8 cellular contexts compared by ENCODE assay signal in the genomic region with DNA sequence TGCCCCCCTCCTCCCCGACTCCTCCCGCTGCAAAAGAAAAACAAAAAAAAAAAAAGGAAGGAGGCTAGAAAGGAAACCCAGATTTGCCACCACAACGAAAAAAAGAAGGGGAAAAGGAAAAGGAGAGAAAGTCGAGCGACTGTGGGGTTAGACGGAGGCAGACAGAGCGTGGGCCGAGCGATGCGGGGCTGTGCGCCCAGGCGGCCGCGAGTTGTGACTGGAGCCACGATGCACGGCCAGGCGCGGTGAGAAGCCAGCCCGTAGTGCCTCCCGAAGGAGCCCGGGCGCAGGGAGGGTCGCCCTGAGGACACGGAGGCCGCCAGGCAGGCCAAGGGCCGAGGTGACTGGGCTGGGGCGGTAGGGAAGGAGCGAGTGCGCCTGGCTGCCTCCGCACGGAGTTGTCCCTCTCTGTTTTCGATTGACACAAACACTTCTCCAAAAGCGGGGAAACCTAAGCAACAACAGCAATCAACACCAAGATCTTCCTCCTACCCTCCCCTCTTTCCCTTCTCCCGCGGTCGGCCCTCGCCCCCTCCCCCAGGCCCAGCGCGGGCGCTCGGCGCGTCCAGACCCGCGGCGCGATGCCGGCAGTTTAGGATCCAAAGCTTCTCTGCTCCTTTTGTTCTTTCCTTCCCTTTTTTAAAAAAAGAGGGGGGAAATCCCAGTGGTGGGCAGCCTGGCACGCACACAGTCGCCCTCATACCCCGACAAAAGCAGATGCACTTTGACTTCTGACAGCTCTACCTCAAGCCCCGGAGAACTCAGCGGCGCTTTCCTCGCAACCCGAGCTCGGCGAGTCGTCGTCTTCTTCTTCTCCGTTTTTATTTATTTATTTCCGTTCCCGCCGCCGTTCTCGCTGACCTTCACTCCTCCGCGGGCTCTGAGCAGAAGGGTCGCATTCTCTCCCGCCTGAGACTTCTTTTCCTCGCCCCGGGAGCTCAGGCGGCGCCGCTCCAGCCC. TPM values are rescaled to one million over a fixed set of nuclear protein-coding genes. Genes with fewer than 3 reads are reported as not detected.
DNase-seq lines count a peak whose midpoint lies in the region; ATAC-seq lines count a peak whose summit lies in the region.

Gene LHX1 (plus strand): TSS at position 475 of the 960 bp plus-strand sequence. CDS start 723 bp downstream, outside the sequence.

- H3K4me3 Mint-ChIP-seq in CD4-positive, alpha-beta memory T cell: peak within 1 kb of the TSS; percentile 71 to 88 (median 83)
- H3K4me3 Mint-ChIP-seq in activated naive CD8-positive, alpha-beta T cell treated with anti-CD3 and anti-CD28 coated beads for 36 hours: peak within 1 kb of the TSS; percentile 73
- peak within 1 kb of the TSS; percentile 83 to 90 (median 88) for H3K4me3 Mint-ChIP-seq in naive B cell

- H3K27me3 Mint-ChIP-seq in CD4-positive, alpha-beta memory T cell: peaks cover 72 to 73% of the 10 kb centered on the region in 2 donors
- peaks cover 96% of the 10 kb centered on the region for H3K27me3 Mint-ChIP-seq in activated naive CD8-positive, alpha-beta T cell treated with anti-CD3 and anti-CD28 coated beads for 36 hours
- peaks cover 57 to 91% (median 81%) of the 10 kb centered on the region in 3 donors for H3K27me3 Mint-ChIP-seq in naive B cell

- H3K27ac ChIP-seq in CD4-positive, alpha-beta memory T cell (ENCODE audit: low read depth, low read length): no peak within 1 kb of the TSS

- peaks cover 0 to 2% of the 10 kb centered on the region in 2 donors for H3K36me3 Mint-ChIP-seq in CD4-positive, alpha-beta memory T cell
- H3K36me3 Mint-ChIP-seq in activated naive CD8-positive, alpha-beta T cell treated with anti-CD3 and anti-CD28 coated beads for 36 hours: no peaks in the 10 kb centered on the region
- no peaks in the 10 kb centered on the region for H3K36me3 Mint-ChIP-seq in naive B cell

- H3K4me1 Mint-ChIP-seq in CD4-positive, alpha-beta memory T cell: peaks cover 42 to 87% (median 62%) of the 10 kb centered on the region in 4 donors
- peaks cover 59% of the 10 kb centered on the region for H3K4me1 Mint-ChIP-seq in activated naive CD8-positive, alpha-beta T cell treated with anti-CD3 and anti-CD28 coated beads for 36 hours
- peaks cover 61 to 77% (median 74%) of the 10 kb centered on the region in 3 donors for H3K4me1 Mint-ChIP-seq in naive B cell

- H3K36me3 ChIP-seq in CD4-positive, alpha-beta memory T cell (ENCODE audit: insufficient read depth, low read length): no peaks in the 10 kb centered on the region

- no peaks in the 10 kb centered on the region for H3K9me3 ChIP-seq in CD4-positive, alpha-beta memory T cell (ENCODE audit: control insufficient read depth in 1 of 2, low read length in 2 of 2)

- POLR2A ChIA-PET in CD4-positive, alpha-beta memory T cell (lab: Charles Lee; ENCODE audit: partially characterized antibody): interaction anchor here (1.6 to 3.8 kb wide), 4 partner anchors 7 to 12 kb away, joined by 5 to 17 read pairs (median 10); partner anchors contain the start of gene AATF

- DNase-seq in CD4-positive, alpha-beta memory T cell: peak in 2 of 5 donors; percentile 25 to 32
- peak; percentile 51 for DNase-seq in HuH-7 (ENCODE audit: low spot score)
- no peak for DNase-seq in activated naive CD8-positive, alpha-beta T cell treated with anti-CD3 and anti-CD28 coated beads for 36 hours
- no peak for DNase-seq in naive B cell
- no peak for DNase-seq in NCI-H187 treated with DMSO at 0.1 percent for 48 hours (lab: John Stamatoyannopoulos, UW)
- DNase-seq in medulla oblongata (ENCODE audit: extremely low spot score): no peak
- DNase-seq in left lobe of liver (ENCODE audit: low spot score): no peak

- peak within 1 kb of the TSS in 6 of 7 donors; percentile 3 to 86 (median 76) for H3K27ac Mint-ChIP-seq in CD4-positive, alpha-beta memory T cell
- no peak within 1 kb of the TSS for H3K27ac Mint-ChIP-seq in activated naive CD8-positive, alpha-beta T cell treated with anti-CD3 and anti-CD28 coated beads for 36 hours
- H3K27ac Mint-ChIP-seq in naive B cell: peak within 1 kb of the TSS in 5 of 6 donors; percentile 24 to 95 (median 88)

- peaks cover 81% of the 10 kb centered on the region for H3K4me1 ChIP-seq in CD4-positive, alpha-beta memory T cell (ENCODE audit: insufficient read depth, low read length)

- H3K4me3 ChIP-seq in CD4-positive, alpha-beta memory T cell (ENCODE audit: low read length in 2 of 2): peak within 1 kb of the TSS in 1 of 2 donors; percentile 35

- peaks cover 0 to 27% (median 2%) of the 10 kb centered on the region in 8 donors for H3K9me3 Mint-ChIP-seq in CD4-positive, alpha-beta memory T cell
- H3K9me3 Mint-ChIP-seq in activated naive CD8-positive, alpha-beta T cell treated with anti-CD3 and anti-CD28 coated beads for 36 hours: no peaks in the 10 kb centered on the region
- H3K9me3 Mint-ChIP-seq in naive B cell: peaks cover 0 to 16% (median 7%) of the 10 kb centered on the region in 7 donors

- ATAC-seq in naive B cell (ENCODE audit: low read depth in 2 of 2) (peak; percentile 23 to 24), GM21526 (IDR thresholded peaks at IDR 0.05; ENCODE audit: low FRiP score, unreplicated experiment) (no peak), left lobe of liver (no peak)

- H3K27me3 ChIP-seq in CD4-positive, alpha-beta memory T cell (ENCODE audit: insufficient read depth, low read length): peaks cover 93% of the 10 kb centered on the region

- CTCF ChIA-PET in CD4-positive, alpha-beta memory T cell (lab: Charles Lee; ENCODE audit: partially characterized antibody): interaction anchor here (1.0 kb wide), 1 partner anchor 12 kb away, joined by 4 read pairs; the partner anchor contains the start of gene AATF

- intact Hi-C loops in CD4-positive, alpha-beta memory T cell (cut with micrococcal nuclease): no loop called here

RNA-seq across cellular contexts. Expression of gene LHX1, which starts in this region (rescaled TPM):
- not detected for total RNA-seq in CD4-positive, alpha-beta memory T cell
- not detected for polyA plus RNA-seq in CD4-positive, alpha-beta memory T cell
- under 1 TPM in 1 of 2 experiments, not detected in 1; 0.30 TPM for total RNA-seq in activated naive CD8-positive, alpha-beta T cell treated with anti-CD3 and anti-CD28 coated beads for 36 hours
- not detected for polyA plus RNA-seq in naive B cell (ENCODE audit: low read depth in 6 of 6)
- not detected for total RNA-seq in left lobe of liver

Comparison
In these comparisons a context has a peak if more than half of its experiments do, and no peak if none do; other contexts are left out.
1. Peak in ATAC-seq in naive B cell; RNA of the gene not detected or under 1 TPM.